In genomic region chr3:64108784-64109317, GRCh38 we compare ENCODE assay signal across 1 cellular context.
TF ChIP-seq lines count a peak whose summit lies in the region.

No MANE protein-coding gene starts in this region.

TF ChIP-seq in WTC11, 78 proteins besides CTCF, POLR2A, EP300 and RAD21 (continued from another document):
- no peak for TF ChIP-seq GABPB1 (CRISPR knock-in tag; IDR thresholded peaks at IDR 0.05)
- no peak for TF ChIP-seq ZNF396 (CRISPR knock-in tag; IDR thresholded peaks at IDR 0.05; ENCODE audit: borderline replicate concordance)
- TF ChIP-seq USF2 (CRISPR knock-in tag; IDR thresholded peaks at IDR 0.05), result no peak
- TF ChIP-seq AR (CRISPR knock-in tag; IDR thresholded peaks at IDR 0.05), result no peak
